Comparison of ENCODE assay signal across 13 cellular contexts in the genomic region with DNA sequence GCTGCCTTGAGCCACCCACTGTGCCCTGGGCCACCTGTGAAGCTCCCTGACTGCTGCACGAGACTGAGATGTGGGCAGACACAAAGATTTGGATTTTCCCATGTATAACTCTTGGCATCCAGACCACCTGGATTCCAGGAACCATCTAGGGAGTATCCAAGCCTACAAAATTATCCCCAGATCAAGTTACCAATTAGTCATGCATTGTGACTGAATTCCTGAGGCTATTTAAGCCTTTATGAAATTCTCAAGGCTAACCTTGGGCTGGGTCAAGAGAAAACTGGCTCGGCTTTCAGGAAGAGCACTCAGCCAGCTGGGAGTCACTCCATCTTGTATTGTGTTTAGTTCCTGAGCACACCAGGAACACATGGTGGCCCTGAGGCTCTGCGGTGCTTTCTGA. TPM values are rescaled to one million over a fixed set of nuclear protein-coding genes. Genes with fewer than 3 reads are reported as not detected.
A peak's percentile ranks its signal among the peaks of the same experiment; 100 is the strongest.
DNase-seq lines count a peak whose midpoint lies in the region; ATAC-seq, FAIRE-seq and TF ChIP-seq lines count a peak whose summit lies in the region.
"Had no signal": no experiment of that assay in that cellular context is flagged by ENCODE, and none has a peak within 500 bp of the region (broad histone marks: within the 10 kb centered on the region; RNA-seq: fewer than 3 reads in every experiment).

No MANE protein-coding gene starts in this region.

- ATAC-seq in WTC11 (peak; percentile 16), HG03108 (IDR thresholded peaks at IDR 0.05; ENCODE audit: unreplicated experiment) (no peak)
- ATAC-seq in CD8-positive, alpha-beta T cell = no peak
- ATAC-seq in activated CD8-positive, alpha-beta memory T cell treated with anti-CD3 and anti-CD28 coated beads, Interleukin-2, amount 10 ng/mL, durations not matched to agents 7 days and 5 days = no peak
- ATAC-seq: activated CD4-positive, CD25-positive, alpha-beta regulatory T cell treated with anti-CD3 and anti-CD28 coated beads, Interleukin-2, amount 50 U/mL, for 24 hours had no signal

- peaks cover 27% of the 10 kb centered on the region for H3K9me3 Mint-ChIP-seq in WTC11
- H3K9me3 Mint-ChIP-seq in CD8-positive, alpha-beta T cell = no peaks in the 10 kb centered on the region
- no peaks in the 10 kb centered on the region for H3K9me3 Mint-ChIP-seq in activated CD8-positive, alpha-beta memory T cell treated with anti-CD3 and anti-CD28 coated beads, Interleukin-2, amount 10 ng/mL, durations not matched to agents 7 days and 5 days (ENCODE audit: low read depth)

- DNase-seq in Caki2 (ENCODE audit: low read depth) (peak; percentile 14), HTR-8/SVneo (ENCODE audit: insufficient read length, low spot score) (peak; percentile 15), WTC11 (ENCODE audit: low spot score) (no peak), kidney tubule cell (ENCODE audit: low spot score) (peak; percentile 85), Ammon's horn (ENCODE audit: low spot score) (no peak)
- no peak for DNase-seq in CD8-positive, alpha-beta T cell
- no peak for DNase-seq in activated CD8-positive, alpha-beta memory T cell treated with anti-CD3 and anti-CD28 coated beads, Interleukin-2, amount 10 ng/mL, durations not matched to agents 7 days and 5 days
- DNase-seq: activated T-cell treated with anti-CD3 and anti-CD28 coated beads for 4 hours, AML-193, cortex of kidney, NCI-H1092 had no signal

- H3K27ac Mint-ChIP-seq in WTC11 = no peak overlapping the region
- H3K27ac Mint-ChIP-seq in CD8-positive, alpha-beta T cell = no peak overlapping the region
- no peak overlapping the region for H3K27ac Mint-ChIP-seq in activated CD8-positive, alpha-beta memory T cell treated with anti-CD3 and anti-CD28 coated beads, Interleukin-2, amount 10 ng/mL, durations not matched to agents 7 days and 5 days

- CTCF ChIA-PET in WTC11 (lab: Charles Lee) = no interaction called here
- CTCF ChIA-PET in CD8-positive, alpha-beta T cell (lab: Charles Lee) = no interaction called here
- CTCF ChIA-PET in activated CD8-positive, alpha-beta memory T cell treated with anti-CD3 and anti-CD28 coated beads, Interleukin-2, amount 10 ng/mL, durations not matched to agents 7 days and 5 days (lab: Charles Lee) = no interaction called here

- no peaks in the 10 kb centered on the region for H3K27me3 ChIP-seq in CD8-positive, alpha-beta T cell (ENCODE audit: insufficient read depth, low read length)

- H3K36me3 ChIP-seq in CD8-positive, alpha-beta T cell (ENCODE audit: insufficient read depth, low read length) = no peaks in the 10 kb centered on the region

- peaks cover 4% of the 10 kb centered on the region; the same call in 1 of the 2 replicates for H3K27me3 Mint-ChIP-seq in WTC11 (ENCODE audit: low read depth)
- H3K27me3 Mint-ChIP-seq in CD8-positive, alpha-beta T cell (ENCODE audit: low read depth) = peaks cover 3% of the 10 kb centered on the region
- H3K27me3 Mint-ChIP-seq in activated CD8-positive, alpha-beta memory T cell treated with anti-CD3 and anti-CD28 coated beads, Interleukin-2, amount 10 ng/mL, durations not matched to agents 7 days and 5 days = peaks cover 12% of the 10 kb centered on the region

- no peak for FAIRE-seq in HTR-8/SVneo (lab: Jason Lieb, UNC)

- intact Hi-C loops in CD8-positive, alpha-beta T cell (cut with DNase I, micrococcal nuclease) = no loop called here

- no peak overlapping the region for H3K4me3 ChIP-seq in CD8-positive, alpha-beta T cell (ENCODE audit: low read depth, low read length)

- H3K4me3 Mint-ChIP-seq in WTC11 = no peak overlapping the region
- H3K4me3 Mint-ChIP-seq in CD8-positive, alpha-beta T cell = no peak overlapping the region
- no peak overlapping the region for H3K4me3 Mint-ChIP-seq in activated CD8-positive, alpha-beta memory T cell treated with anti-CD3 and anti-CD28 coated beads, Interleukin-2, amount 10 ng/mL, durations not matched to agents 7 days and 5 days

- POLR2A ChIA-PET in WTC11 (lab: Charles Lee) = no interaction called here
- POLR2A ChIA-PET in CD8-positive, alpha-beta T cell (lab: Charles Lee) = no interaction called here

- H3K9me3 ChIP-seq in CD8-positive, alpha-beta T cell (ENCODE audit: low read length) = no peaks in the 10 kb centered on the region

- no peak overlapping the region for H3K27ac ChIP-seq in CD8-positive, alpha-beta T cell (ENCODE audit: low read depth, low read length)

- in situ Hi-C loops in Caki2 (cut with HindIII; ENCODE audit: low pct_unique_long_range_greater_than_20kb, low sequenced_read_pairs) = no loop called here

- H3K4me1 Mint-ChIP-seq in WTC11 = peaks cover 54% of the 10 kb centered on the region
- H3K4me1 Mint-ChIP-seq in CD8-positive, alpha-beta T cell (ENCODE audit: low read depth) = no peaks in the 10 kb centered on the region
- H3K4me1 Mint-ChIP-seq in activated CD8-positive, alpha-beta memory T cell treated with anti-CD3 and anti-CD28 coated beads, Interleukin-2, amount 10 ng/mL, durations not matched to agents 7 days and 5 days = no peaks in the 10 kb centered on the region

- H3K36me3 Mint-ChIP-seq in WTC11 = 0 out of 2 replicates have a peak, but pooled peaks cover 6% of the 10 kb centered on the region
- H3K36me3 Mint-ChIP-seq in CD8-positive, alpha-beta T cell = no peaks in the 10 kb centered on the region
- H3K36me3 Mint-ChIP-seq in activated CD8-positive, alpha-beta memory T cell treated with anti-CD3 and anti-CD28 coated beads, Interleukin-2, amount 10 ng/mL, durations not matched to agents 7 days and 5 days = no peaks in the 10 kb centered on the region

- no peak for TF ChIP-seq CTCF in WTC11 (IDR thresholded peaks at IDR 0.05)
- no peak for TF ChIP-seq CTCF in CD8-positive, alpha-beta T cell (IDR thresholded peaks at IDR 0.05)

- no peaks in the 10 kb centered on the region for H3K4me1 ChIP-seq in CD8-positive, alpha-beta T cell (ENCODE audit: insufficient read depth, low read length)

TF ChIP-seq in WTC11, 78 proteins besides CTCF, POLR2A, EP300 and RAD21 (continues in another document):
- TF ChIP-seq, protein P1, sequence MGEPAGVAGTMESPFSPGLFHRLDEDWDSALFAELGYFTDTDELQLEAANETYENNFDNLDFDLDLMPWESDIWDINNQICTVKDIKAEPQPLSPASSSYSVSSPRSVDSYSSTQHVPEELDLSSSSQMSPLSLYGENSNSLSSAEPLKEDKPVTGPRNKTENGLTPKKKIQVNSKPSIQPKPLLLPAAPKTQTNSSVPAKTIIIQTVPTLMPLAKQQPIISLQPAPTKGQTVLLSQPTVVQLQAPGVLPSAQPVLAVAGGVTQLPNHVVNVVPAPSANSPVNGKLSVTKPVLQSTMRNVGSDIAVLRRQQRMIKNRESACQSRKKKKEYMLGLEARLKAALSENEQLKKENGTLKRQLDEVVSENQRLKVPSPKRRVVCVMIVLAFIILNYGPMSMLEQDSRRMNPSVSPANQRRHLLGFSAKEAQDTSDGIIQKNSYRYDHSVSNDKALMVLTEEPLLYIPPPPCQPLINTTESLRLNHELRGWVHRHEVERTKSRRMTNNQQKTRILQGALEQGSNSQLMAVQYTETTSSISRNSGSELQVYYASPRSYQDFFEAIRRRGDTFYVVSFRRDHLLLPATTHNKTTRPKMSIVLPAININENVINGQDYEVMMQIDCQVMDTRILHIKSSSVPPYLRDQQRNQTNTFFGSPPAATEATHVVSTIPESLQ (CRISPR knock-in tag; IDR thresholded peaks at IDR 0.05) = no peak
- TF ChIP-seq, protein P2, sequence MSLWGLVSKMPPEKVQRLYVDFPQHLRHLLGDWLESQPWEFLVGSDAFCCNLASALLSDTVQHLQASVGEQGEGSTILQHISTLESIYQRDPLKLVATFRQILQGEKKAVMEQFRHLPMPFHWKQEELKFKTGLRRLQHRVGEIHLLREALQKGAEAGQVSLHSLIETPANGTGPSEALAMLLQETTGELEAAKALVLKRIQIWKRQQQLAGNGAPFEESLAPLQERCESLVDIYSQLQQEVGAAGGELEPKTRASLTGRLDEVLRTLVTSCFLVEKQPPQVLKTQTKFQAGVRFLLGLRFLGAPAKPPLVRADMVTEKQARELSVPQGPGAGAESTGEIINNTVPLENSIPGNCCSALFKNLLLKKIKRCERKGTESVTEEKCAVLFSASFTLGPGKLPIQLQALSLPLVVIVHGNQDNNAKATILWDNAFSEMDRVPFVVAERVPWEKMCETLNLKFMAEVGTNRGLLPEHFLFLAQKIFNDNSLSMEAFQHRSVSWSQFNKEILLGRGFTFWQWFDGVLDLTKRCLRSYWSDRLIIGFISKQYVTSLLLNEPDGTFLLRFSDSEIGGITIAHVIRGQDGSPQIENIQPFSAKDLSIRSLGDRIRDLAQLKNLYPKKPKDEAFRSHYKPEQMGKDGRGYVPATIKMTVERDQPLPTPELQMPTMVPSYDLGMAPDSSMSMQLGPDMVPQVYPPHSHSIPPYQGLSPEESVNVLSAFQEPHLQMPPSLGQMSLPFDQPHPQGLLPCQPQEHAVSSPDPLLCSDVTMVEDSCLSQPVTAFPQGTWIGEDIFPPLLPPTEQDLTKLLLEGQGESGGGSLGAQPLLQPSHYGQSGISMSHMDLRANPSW (CRISPR knock-in tag; conservative IDR thresholded peaks at IDR 0.05; ENCODE audit: low read depth) = no peak
- TF ChIP-seq PRRX2 (CRISPR knock-in tag; IDR thresholded peaks at IDR 0.05) = no peak
- TF ChIP-seq, protein P3, sequence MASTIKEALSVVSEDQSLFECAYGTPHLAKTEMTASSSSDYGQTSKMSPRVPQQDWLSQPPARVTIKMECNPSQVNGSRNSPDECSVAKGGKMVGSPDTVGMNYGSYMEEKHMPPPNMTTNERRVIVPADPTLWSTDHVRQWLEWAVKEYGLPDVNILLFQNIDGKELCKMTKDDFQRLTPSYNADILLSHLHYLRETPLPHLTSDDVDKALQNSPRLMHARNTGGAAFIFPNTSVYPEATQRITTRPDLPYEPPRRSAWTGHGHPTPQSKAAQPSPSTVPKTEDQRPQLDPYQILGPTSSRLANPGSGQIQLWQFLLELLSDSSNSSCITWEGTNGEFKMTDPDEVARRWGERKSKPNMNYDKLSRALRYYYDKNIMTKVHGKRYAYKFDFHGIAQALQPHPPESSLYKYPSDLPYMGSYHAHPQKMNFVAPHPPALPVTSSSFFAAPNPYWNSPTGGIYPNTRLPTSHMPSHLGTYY (CRISPR knock-in tag; IDR thresholded peaks at IDR 0.05) = no peak
- TF ChIP-seq, protein P4, sequence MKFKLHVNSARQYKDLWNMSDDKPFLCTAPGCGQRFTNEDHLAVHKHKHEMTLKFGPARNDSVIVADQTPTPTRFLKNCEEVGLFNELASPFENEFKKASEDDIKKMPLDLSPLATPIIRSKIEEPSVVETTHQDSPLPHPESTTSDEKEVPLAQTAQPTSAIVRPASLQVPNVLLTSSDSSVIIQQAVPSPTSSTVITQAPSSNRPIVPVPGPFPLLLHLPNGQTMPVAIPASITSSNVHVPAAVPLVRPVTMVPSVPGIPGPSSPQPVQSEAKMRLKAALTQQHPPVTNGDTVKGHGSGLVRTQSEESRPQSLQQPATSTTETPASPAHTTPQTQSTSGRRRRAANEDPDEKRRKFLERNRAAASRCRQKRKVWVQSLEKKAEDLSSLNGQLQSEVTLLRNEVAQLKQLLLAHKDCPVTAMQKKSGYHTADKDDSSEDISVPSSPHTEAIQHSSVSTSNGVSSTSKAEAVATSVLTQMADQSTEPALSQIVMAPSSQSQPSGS (CRISPR knock-in tag; IDR thresholded peaks at IDR 0.05; ENCODE audit: borderline replicate concordance, low read depth) = no peak

RNA-seq across cellular contexts. Expression of a gene that starts 13.3 kb away (rescaled TPM):
- total RNA-seq in Caki2 (2014; rRNA removed; shearing (Covaris generic); ENCODE audit: low replicate concordance) = not detected in 2 replicates
- not detected in 3 replicates for total RNA-seq in WTC11 (2021)
- not detected for total RNA-seq in CD8-positive, alpha-beta T cell
- not detected for total RNA-seq in activated CD8-positive, alpha-beta memory T cell treated with anti-CD3 and anti-CD28 coated beads, Interleukin-2, amount 10 ng/mL, durations not matched to agents 7 days and 5 days

Comparison
In these comparisons a context has a peak if more than half of its experiments do, and no peak if none do; other contexts are left out.
1. DNase-seq: peak in Caki2 (single experiment), HTR-8/SVneo (single experiment) and kidney tubule cell (single experiment); none in WTC11 (single experiment), CD8-positive, alpha-beta T cell (0 of 7), Ammon's horn (single experiment) and activated CD8-positive, alpha-beta memory T cell treated with anti-CD3 and anti-CD28 coated beads, Interleukin-2, amount 10 ng/mL, durations not matched to agents 7 days and 5 days (single experiment).